ENCODE assay signal across 8 cellular contexts in genomic region chr15:38690737-38691332, GRCh38.
DNase-seq lines count a peak whose midpoint lies in the region; ATAC-seq, FAIRE-seq and TF ChIP-seq lines count a peak whose summit lies in the region.

No MANE protein-coding gene starts in this region.

- TF ChIP-seq EP300 in A549 (IDR thresholded peaks at IDR 0.05): no peak

- H3K36me3 ChIP-seq in osteoblast (ENCODE audit: insufficient read depth, low read length): no peaks in the 10 kb centered on the region

- H3K27ac Mint-ChIP-seq in activated T-helper 2 cell treated with anti-CD3 and anti-CD28 coated beads, Interferon-gamma antibody, Interleukin-2, Interleukin-4, amounts not matched to agents 10 μg/mL and 5 μg/mL and 100 μg/mL, durations not matched to agents 14 hours and 24 hours and 36 hours: peak overlapping the region; percentile 29
- no peak overlapping the region for H3K27ac Mint-ChIP-seq in type B pancreatic cell

- no peaks in the 10 kb centered on the region for H4K20me1 ChIP-seq in osteoblast (ENCODE audit: insufficient read depth, low read length)

- peak in 1 of 2 experiments; percentile 68 for DNase-seq in A549 (ENCODE audit: low read depth in 1 of 2, low spot score in 1 of 2)
- peak; percentile 33 for DNase-seq in GM13976 (ENCODE audit: low spot score)
- peak; percentile 42 for DNase-seq in HTR-8/SVneo (ENCODE audit: insufficient read length, low spot score)
- DNase-seq in RWPE1 (ENCODE audit: low spot score): peak; percentile 36
- DNase-seq in activated T-helper 2 cell treated with anti-CD3 and anti-CD28 coated beads, Interferon-gamma antibody, Interleukin-2, Interleukin-4, amounts not matched to agents 10 μg/mL and 5 μg/mL and 100 μg/mL, durations not matched to agents 14 hours and 24 hours and 36 hours (ENCODE audit: low spot score): peak; percentile 75
- DNase-seq in foreskin fibroblast: peak; percentile 41 to 81
- peak; percentile 52 for DNase-seq in osteoblast (ENCODE audit: insufficient read length, low spot score, missing footprints)
- DNase-seq in type B pancreatic cell (ENCODE audit: extremely low spot score, unreplicated experiment): no peak

- H3K4me2 ChIP-seq in A549: no peak overlapping the region
- H3K4me2 ChIP-seq in osteoblast (ENCODE audit: insufficient read depth, low read length): no peak overlapping the region

- peaks cover 3% of the 10 kb centered on the region for H3K9me3 Mint-ChIP-seq in activated T-helper 2 cell treated with anti-CD3 and anti-CD28 coated beads, Interferon-gamma antibody, Interleukin-2, Interleukin-4, amounts not matched to agents 10 μg/mL and 5 μg/mL and 100 μg/mL, durations not matched to agents 14 hours and 24 hours and 36 hours
- H3K9me3 Mint-ChIP-seq in type B pancreatic cell: no peaks in the 10 kb centered on the region

- WGBS in A549 (ENCODE audit: missing lambda C conversion rate): 6% methylated on average over 4 of the region's 4 CpGs

- ATAC-seq in A549: peak in 1 of 2 experiments; percentile 76; a peak in 3 of 6 replicates

- no peaks in the 10 kb centered on the region for H3K27me3 ChIP-seq in osteoblast (ENCODE audit: insufficient read depth, low read length)

- TF ChIP-seq CTCF in A549 (IDR thresholded peaks at IDR 0.05) (peak; percentile 56), GM13976 (IDR thresholded peaks at IDR 0.05; ENCODE audit: borderline replicate concordance, control extremely low read depth, extremely low read depth, insufficient read depth, missing control alignments) (peak; percentile 49), RWPE1 (conservative IDR thresholded peaks at IDR 0.05; ENCODE audit: low read depth) (peak; percentile 89), foreskin fibroblast (IDR thresholded peaks at IDR 0.05; ENCODE audit: low read depth, low read length) (peak; percentile 71), osteoblast (IDR thresholded peaks at IDR 0.05; ENCODE audit: extremely low read depth, low read depth, low read length) (peak; percentile 83), type B pancreatic cell (conservative IDR thresholded peaks at IDR 0.05) (peak; percentile 93)

- no peaks in the 10 kb centered on the region for H3K27me3 Mint-ChIP-seq in activated T-helper 2 cell treated with anti-CD3 and anti-CD28 coated beads, Interferon-gamma antibody, Interleukin-2, Interleukin-4, amounts not matched to agents 10 μg/mL and 5 μg/mL and 100 μg/mL, durations not matched to agents 14 hours and 24 hours and 36 hours (ENCODE audit: low read depth)
- H3K27me3 Mint-ChIP-seq in type B pancreatic cell: peaks cover 8% of the 10 kb centered on the region

- H3K4me1 ChIP-seq in A549 (no peaks in the 10 kb centered on the region), osteoblast (ENCODE audit: insufficient read depth, low read length) (no peaks in the 10 kb centered on the region)

- H3K36me3 Mint-ChIP-seq in activated T-helper 2 cell treated with anti-CD3 and anti-CD28 coated beads, Interferon-gamma antibody, Interleukin-2, Interleukin-4, amounts not matched to agents 10 μg/mL and 5 μg/mL and 100 μg/mL, durations not matched to agents 14 hours and 24 hours and 36 hours (ENCODE audit: low read depth): no peaks in the 10 kb centered on the region
- no peaks in the 10 kb centered on the region for H3K36me3 Mint-ChIP-seq in type B pancreatic cell

- H2AFZ ChIP-seq in osteoblast (ENCODE audit: low read length): no peak overlapping the region

- TF ChIP-seq RAD21 in A549 (conservative IDR thresholded peaks at IDR 0.05 in 1 of 2, IDR thresholded peaks at IDR 0.05 in 1 of 2): peak; percentile 35 to 57; a peak in 3 of 5 replicates

- no peak for FAIRE-seq in A549 (lab: Jason Lieb, UNC)
- FAIRE-seq in HTR-8/SVneo (lab: Jason Lieb, UNC): peak; percentile 13

- intact Hi-C loops in activated T-helper 2 cell treated with anti-CD3 and anti-CD28 coated beads, Interferon-gamma antibody, Interleukin-2, Interleukin-4, amounts not matched to agents 10 μg/mL and 5 μg/mL and 100 μg/mL, durations not matched to agents 14 hours and 24 hours and 36 hours (cut with micrococcal nuclease): loop anchor here (1.0 to 10.0 kb wide), 2 partner anchors 217 to 616 kb away; no protein-coding TSS in a partner anchor

- no peak overlapping the region for H3K4me3 ChIP-seq in A549
- no peak overlapping the region for H3K4me3 ChIP-seq in foreskin fibroblast (ENCODE audit: low read depth in 1 of 2, low read length in 2 of 2)
- no peak overlapping the region for H3K4me3 ChIP-seq in osteoblast (ENCODE audit: insufficient read depth, low read length)

- TF ChIP-seq POLR2A in A549 (IDR thresholded peaks at IDR 0.05; ENCODE audit: low read length): no peak

- CTCF ChIA-PET in A549 (lab: Yijun Ruan, JAX) (interaction anchor here (0.6 to 6.2 kb wide), 32 partner anchors 8 to 695 kb away, joined by 3 to 50 read pairs (median 4); partner anchors contain the start of gene RASGRP1), RWPE1 (lab: Yijun Ruan, JAX) (interaction anchor here (0.6 to 3.4 kb wide), 13 partner anchors 8 to 711 kb away, joined by 3 to 17 read pairs (median 5); partner anchors contain the start of gene RASGRP1)

- no peaks in the 10 kb centered on the region for H3K79me2 ChIP-seq in osteoblast (ENCODE audit: insufficient read depth, low read length)

- H3K4me3 Mint-ChIP-seq in activated T-helper 2 cell treated with anti-CD3 and anti-CD28 coated beads, Interferon-gamma antibody, Interleukin-2, Interleukin-4, amounts not matched to agents 10 μg/mL and 5 μg/mL and 100 μg/mL, durations not matched to agents 14 hours and 24 hours and 36 hours (ENCODE audit: low read depth): no peak overlapping the region
- no peak overlapping the region for H3K4me3 Mint-ChIP-seq in type B pancreatic cell

- in situ Hi-C loops in GM13976 (cut with MboI; ENCODE audit: low sequenced_read_pairs, unreplicated experiment): loop anchor here (10.0 to 25.0 kb wide), 2 partner anchors 246 to 679 kb away; no protein-coding TSS in a partner anchor

- peaks cover 77% of the 10 kb centered on the region for H3K4me1 Mint-ChIP-seq in activated T-helper 2 cell treated with anti-CD3 and anti-CD28 coated beads, Interferon-gamma antibody, Interleukin-2, Interleukin-4, amounts not matched to agents 10 μg/mL and 5 μg/mL and 100 μg/mL, durations not matched to agents 14 hours and 24 hours and 36 hours (ENCODE audit: low read depth)
- H3K4me1 Mint-ChIP-seq in type B pancreatic cell (ENCODE audit: unreplicated experiment): peaks cover 14% of the 10 kb centered on the region

- H3K9me3 ChIP-seq in A549 (no peaks in the 10 kb centered on the region), osteoblast (ENCODE audit: low read depth, low read length) (no peaks in the 10 kb centered on the region)

- H3K27ac ChIP-seq in A549 (no peak overlapping the region), RWPE1 (no peak overlapping the region), osteoblast (ENCODE audit: low read depth, low read length) (no peak overlapping the region)

- POLR2A ChIA-PET in A549 (lab: Yijun Ruan, JAX) (no interaction called here), RWPE1 (lab: Yijun Ruan, JAX; ENCODE audit: low non-redundant PET) (no interaction called here)

TF ChIP-seq in A549, 52 proteins besides CTCF, POLR2A, EP300 and RAD21:
- TF ChIP-seq SMC3 (IDR thresholded peaks at IDR 0.05): peak; percentile 42
- TF ChIP-seq NR3C1 (IDR thresholded peaks at IDR 0.05): no peak
